In genomic region chrX:13373807-13374187, GRCh38 we compare ENCODE assay signal across 14 cellular contexts. TPM values are rescaled to one million over a fixed set of nuclear protein-coding genes. Genes with fewer than 3 reads are reported as not detected.
DNase-seq lines count a peak whose midpoint lies in the region; ATAC-seq, FAIRE-seq and TF ChIP-seq lines count a peak whose summit lies in the region.
"Had no signal": no experiment of that assay in that cellular context is flagged by ENCODE, and none has a peak within 500 bp of the region (broad histone marks: within the 10 kb centered on the region; RNA-seq: fewer than 3 reads in every experiment).

No MANE protein-coding gene starts in this region.

- DNase-seq in LHCN-M2 (ENCODE audit: low read depth) (peak; percentile 74), breast epithelium (ENCODE audit: low spot score in 2 of 2) (no peak), right cardiac atrium (no peak), stromal cell of bone marrow (ENCODE audit: low read depth) (peak; percentile 82), HepG2 (ENCODE audit: low spot score) (no peak), RCC 7860 (ENCODE audit: low spot score) (no peak)
- DNase-seq: activated CD8-positive, alpha-beta memory T cell treated with anti-CD3 and anti-CD28 coated beads, Interleukin-2, amount 50 U/mL, for 4 hours; caudate nucleus; GF-D8; MV-4-11; NCI-H774 had no signal

- intact Hi-C loops in breast epithelium (cut with DNase I; ENCODE audit: low total_unique reads) (no loop called here), right cardiac atrium (cut with DNase I) (no loop called here), HepG2 (cut with micrococcal nuclease; ENCODE audit: unreplicated experiment) (no loop called here)

- H4K20me1 ChIP-seq in HepG2 (ENCODE audit: insufficient read depth, low read length), result no peaks in the 10 kb centered on the region

- H3K27me3 ChIP-seq in breast epithelium, result peaks cover 0 to 34% of the 10 kb centered on the region in 2 donors
- no peaks in the 10 kb centered on the region for H3K27me3 ChIP-seq in right cardiac atrium (ENCODE audit: control insufficient read depth, insufficient read depth)
- H3K27me3 ChIP-seq in HepG2 (ENCODE audit: control insufficient read depth in 1 of 2, insufficient read depth in 2 of 2, low read length in 2 of 2), result no peaks in the 10 kb centered on the region

- no peak for TF ChIP-seq RAD21 in HepG2 (CRISPR knock-in tag; IDR thresholded peaks at IDR 0.05)

- H3K27ac ChIP-seq in breast epithelium (peak overlapping the region; percentile 25 to 45), right cardiac atrium (ENCODE audit: low read length) (no peak overlapping the region), HepG2 (ENCODE audit: extremely low read length, insufficient read depth, low read length) (no peak overlapping the region)

- WGBS in right cardiac atrium, result 51% methylated on average over 3 of the region's 3 CpGs
- WGBS in HepG2 (ENCODE audit: low lambda C conversion rate), result 13% methylated on average over 3 of the region's 3 CpGs

- H3K79me2 ChIP-seq in HepG2 (ENCODE audit: insufficient read depth, low read length), result no peaks in the 10 kb centered on the region

- H2AFZ ChIP-seq in HepG2 (ENCODE audit: low read length), result no peak overlapping the region

- no peak for FAIRE-seq in HepG2 (lab: Jason Lieb, UNC)
- FAIRE-seq in RCC 7860 (lab: Jason Lieb, UNC), result no peak
- FAIRE-seq: H1 had no signal

- TF ChIP-seq POLR2A in breast epithelium (IDR thresholded peaks at IDR 0.05), result no peak
- TF ChIP-seq POLR2A in HepG2 (IDR thresholded peaks at IDR 0.05; ENCODE audit: insufficient read depth in 1 of 2, low read depth in 2 of 2, low read length in 2 of 2), result no peak

- H3K36me3 ChIP-seq in breast epithelium (no peaks in the 10 kb centered on the region), HepG2 (replicated peaks in 1 of 2; ENCODE audit: control insufficient read depth in 1 of 2, insufficient read depth in 2 of 2, low read length in 2 of 2) (no peaks in the 10 kb centered on the region)

- H3K4me2 ChIP-seq in HepG2 (ENCODE audit: low read depth, low read length), result no peak overlapping the region

- TF ChIP-seq CTCF in breast epithelium (IDR thresholded peaks at IDR 0.05) (no peak), HepG2 (CRISPR knock-in tag; IDR thresholded peaks at IDR 0.05) (no peak)

- no peak overlapping the region for H3K9ac ChIP-seq in HepG2 (ENCODE audit: insufficient read depth, low read depth, low read length)

- in situ Hi-C loops in HepG2 (cut with HindIII; ENCODE audit: extremely low pct_ligation_motif_present, low pct_unique_long_range_greater_than_20kb), result no loop called here

- BruUV-seq in HepG2 (replicated peaks; lab: Mats Ljungman, UMichigan), result no TSS peak

- TF ChIP-seq EP300 in HepG2 (IDR thresholded peaks at IDR 0.05; ENCODE audit: low read depth in 2 of 2, low read length in 2 of 2) (no peak), HepG2 (CRISPR knock-in tag; IDR thresholded peaks at IDR 0.05; ENCODE audit: borderline replicate concordance) (no peak)

- H3K9me3 ChIP-seq in breast epithelium, result no peaks in the 10 kb centered on the region
- H3K9me3 ChIP-seq in right cardiac atrium (ENCODE audit: control insufficient read depth, low read length), result no peaks in the 10 kb centered on the region
- H3K9me3 ChIP-seq in HepG2 (ENCODE audit: low read length), result no peaks in the 10 kb centered on the region

- CTCF ChIA-PET in HepG2 (lab: Yijun Ruan, JAX; ENCODE audit: low intra/inter-chr PET ratio, low total read pairs), result no interaction called here

- H3K4me1 ChIP-seq in breast epithelium, result no peaks in the 10 kb centered on the region
- H3K4me1 ChIP-seq in right cardiac atrium (ENCODE audit: control insufficient read depth, insufficient read depth, low read length), result peaks cover 2% of the 10 kb centered on the region
- H3K4me1 ChIP-seq in HepG2 (ENCODE audit: insufficient read depth, low read length), result no peaks in the 10 kb centered on the region

- ATAC-seq in right cardiac atrium (peak; percentile 57 to 59), HepG2 (no peak), HG03571 (IDR thresholded peaks at IDR 0.05; ENCODE audit: unreplicated experiment) (no peak)

- H3K4me3 ChIP-seq in breast epithelium (no peak overlapping the region), right cardiac atrium (ENCODE audit: low read length) (no peak overlapping the region), HepG2 (replicated peaks in 1 of 3; ENCODE audit: insufficient read depth in 1 of 3, low read depth in 2 of 3, low read length in 3 of 3) (no peak overlapping the region)

- POLR2A ChIA-PET in HepG2 (lab: Yijun Ruan, JAX), result no interaction called here

TF ChIP-seq in HepG2, 621 proteins besides CTCF, POLR2A, EP300 and RAD21 (continues in another document):
- no peak for TF ChIP-seq LRRFIP1 (CRISPR knock-in tag; conservative IDR thresholded peaks at IDR 0.05)

RNA-seq across cellular contexts. Expression of gene ATXN3L, which starts 53.9 kb away (rescaled TPM):
- total RNA-seq in LHCN-M2 (2014; rRNA removed) (not detected in 2 replicates), breast epithelium (not detected), right cardiac atrium (not detected), HepG2 (2016; rRNA removed; fragmentation: Illumina TruSeq; extraction: Trizol) (not detected in 2 replicates)
- not detected for polyA plus RNA-seq in LHCN-M2 (2012)
- polyA plus RNA-seq in right cardiac atrium (not detected), HepG2 (2011; rRNA removed) (not detected in 2 replicates)
- total RNA-seq in HepG2 (2016; cell fraction: cytosol; rRNA removed; fragmentation: Illumina TruSeq; extraction: Trizol; ENCODE audit: low read depth), result not detected in 2 replicates
- not detected in 2 replicates for total RNA-seq in HepG2 (2016; cell fraction: insoluble cytoplasmic fraction; rRNA removed; fragmentation: Illumina TruSeq; extraction: Trizol)
- not detected in 2 replicates for total RNA-seq in HepG2 (2016; cell fraction: membrane; rRNA removed; fragmentation: Illumina TruSeq; extraction: Trizol)
- total RNA-seq in HepG2 (2016; cell fraction: nucleus; rRNA removed; fragmentation: Illumina TruSeq; extraction: Trizol), result not detected in 2 replicates
- not detected in 2 replicates for polyA plus RNA-seq in HepG2 (2011; cell fraction: cytosol; rRNA removed)
- not detected in 2 replicates for polyA plus RNA-seq in HepG2 (2011; cell fraction: nucleus; rRNA removed)
- polyA plus RNA-seq in HepG2 (2012), result not detected in 2 replicates
- not detected in 2 replicates for polyA plus RNA-seq in HepG2 (2016; cell fraction: cytosol; fragmentation: Illumina TruSeq; extraction: Trizol; ENCODE audit: low read depth)
- not detected in 2 replicates for polyA plus RNA-seq in HepG2 (2016; cell fraction: insoluble cytoplasmic fraction; fragmentation: Illumina TruSeq; extraction: Trizol; ENCODE audit: low read depth)
- polyA plus RNA-seq in HepG2 (2016; cell fraction: membrane; fragmentation: Illumina TruSeq; extraction: Trizol; ENCODE audit: low read depth), result not detected in 2 replicates
- polyA plus RNA-seq in HepG2 (2016; cell fraction: nucleus; fragmentation: Illumina TruSeq; extraction: Trizol; ENCODE audit: insufficient read depth, low read depth), result not detected in 2 replicates
- polyA minus RNA-seq in HepG2 (2011; rRNA and poly(A)+ RNA removed; ENCODE audit: low replicate concordance), result not detected in 2 replicates
- not detected in 2 replicates for polyA minus RNA-seq in HepG2 (2011; cell fraction: cytosol; rRNA and poly(A)+ RNA removed)
- not detected in 2 replicates for polyA minus RNA-seq in HepG2 (2011; cell fraction: nucleus; rRNA and poly(A)+ RNA removed)
- total RNA-seq: H1; T-helper 1 cell treated with Interleukin-12 subunit alpha and Interleukin-12 subunit beta and Interleukin-4 antibody, amounts not matched to agents 30 ng/mL and 1 ng/mL, for 36 hours had no signal
- polyA plus RNA-seq: H1 had no signal

Comparison
In these comparisons a context has a peak if more than half of its experiments do, and no peak if none do; other contexts are left out.
1. DNase-seq: peak in LHCN-M2 (single experiment) and stromal cell of bone marrow (single experiment); none in breast epithelium (0 of 2), right cardiac atrium (0 of 3), HepG2 (single experiment) and RCC 7860 (single experiment).
2. H3K27ac ChIP-seq: peak in breast epithelium (2 of 2); none in right cardiac atrium (single experiment) and HepG2 (single experiment).
3. ATAC-seq: peak in right cardiac atrium (2 of 2); none in HepG2 (single experiment) and HG03571 (single experiment).